ENCODE assay signal across 9 cellular contexts in the genomic region with DNA sequence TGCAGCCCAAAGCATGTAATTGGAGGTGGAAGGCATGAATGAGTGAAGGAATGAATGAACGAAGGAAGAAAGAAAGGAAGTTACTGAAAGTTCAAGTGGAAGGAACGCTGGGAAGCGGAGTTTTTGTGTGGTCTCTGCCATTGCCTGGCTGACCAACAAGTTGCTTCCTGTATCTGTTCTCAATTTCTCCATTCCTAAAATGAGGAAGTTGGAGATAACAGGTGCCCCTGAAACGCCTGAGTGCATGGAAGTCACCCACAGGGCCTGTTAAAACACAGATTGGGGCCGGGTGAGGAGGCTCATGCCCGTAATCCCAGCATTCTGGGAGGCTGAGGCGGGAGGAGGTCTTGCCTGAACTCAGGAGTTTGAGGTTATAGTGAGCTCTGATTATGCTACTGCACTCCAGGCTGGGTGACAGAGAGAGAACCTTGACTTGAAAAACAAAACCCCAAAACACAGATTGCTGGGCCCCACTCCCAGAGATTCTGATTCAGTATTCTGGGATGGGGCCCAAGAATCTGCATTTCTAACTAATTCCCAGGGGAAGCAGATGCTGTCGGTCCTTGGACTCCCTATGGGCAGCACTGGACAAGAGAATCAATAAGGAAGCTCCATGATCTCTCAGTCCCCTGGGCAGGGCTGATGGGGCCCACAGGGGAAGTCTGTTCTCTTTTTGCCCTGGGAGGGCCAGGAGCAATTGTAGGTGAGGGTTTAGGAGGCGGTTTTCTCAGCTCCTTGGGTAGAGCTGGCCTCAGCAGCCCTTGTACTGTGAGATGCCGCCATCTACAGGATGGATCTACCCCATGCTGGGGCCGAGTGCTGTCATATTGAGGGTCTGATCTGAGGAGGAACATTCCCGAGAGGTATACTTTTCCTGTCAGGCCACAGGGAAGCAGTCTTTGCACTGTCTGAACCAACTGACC. TPM values are rescaled to one million over a fixed set of nuclear protein-coding genes. Genes with fewer than 3 reads are reported as not detected.
DNase-seq lines count a peak whose midpoint lies in the region; TF ChIP-seq lines count a peak whose summit lies in the region.
"Had no signal": no experiment of that assay in that cellular context is flagged by ENCODE, and none has a peak within 500 bp of the region (broad histone marks: within the 10 kb centered on the region; RNA-seq: fewer than 3 reads in every experiment).

No MANE protein-coding gene starts in this region.

- H3K4me3 ChIP-seq in HFF-Myc (replicated peaks; ENCODE audit: low read depth, low read length) (no peak overlapping the region), WERI-Rb-1 (ENCODE audit: low read depth, low read length) (no peak overlapping the region)

- no peaks in the 10 kb centered on the region for H3K36me3 ChIP-seq in WERI-Rb-1

- peak; percentile 67 for DNase-seq in EL
- peak; percentile 31 for DNase-seq in HFF-Myc (ENCODE audit: extremely low read depth, low read depth)
- peak; percentile 35 to 69 for DNase-seq in NCI-H1930 (lab: John Stamatoyannopoulos, UW)
- DNase-seq in WERI-Rb-1, result peak; percentile 92
- peak; percentile 54 for DNase-seq in dedifferentiated amniotic fluid mesenchymal stem cell (ENCODE audit: extremely low spot score)
- peak; percentile 41 to 62 for DNase-seq in lung microvascular endothelial cell (ENCODE audit: low read depth in 2 of 2)
- DNase-seq in stimulated activated CD8-positive, alpha-beta memory T cell treated with anti-CD3 and anti-CD28 coated beads, Interleukin-4, amount 100 ng/mL, for 24 hours (ENCODE audit: low read depth), result peak; percentile 41
- no peak for DNase-seq in NCI-H128 (lab: John Stamatoyannopoulos, UW; ENCODE audit: unreplicated experiment)

- peak; percentile 76 for TF ChIP-seq CTCF in HFF-Myc (IDR thresholded peaks at IDR 0.05; ENCODE audit: low read depth, low read length, missing control alignments)
- TF ChIP-seq CTCF in WERI-Rb-1 (IDR thresholded peaks at IDR 0.05; ENCODE audit: low read depth, low read length), result peak; percentile 84

- H3K27me3 ChIP-seq in WERI-Rb-1 (ENCODE audit: insufficient read depth, low read depth, severe bottlenecking), result no peaks in the 10 kb centered on the region

- no peak overlapping the region; the same call in 1 of the 2 replicates for H3K27ac ChIP-seq in WERI-Rb-1

- no peaks in the 10 kb centered on the region for H3K9me3 ChIP-seq in WERI-Rb-1 (ENCODE audit: severe bottlenecking)

RNA-seq across cellular contexts. Expression of gene CNR2, which starts 3.3 kb away (rescaled TPM):
- total RNA-seq in lung microvascular endothelial cell, result not detected in 2 replicates
- total RNA-seq: dermis microvascular lymphatic vessel endothelial cell had no signal

RNA-seq across cellular contexts. Expression of gene PNRC2, which starts 43.2 kb away (rescaled TPM):
- 64.9 and 69.0 TPM in 2 replicates for total RNA-seq in lung microvascular endothelial cell

RNA-seq across cellular contexts. Expression of gene FUCA1, which starts 48.4 kb away (rescaled TPM):
- total RNA-seq in lung microvascular endothelial cell, result 9.4 and 11.7 TPM in 2 replicates
